ENCODE assay signal across 17 cellular contexts in the genomic region with DNA sequence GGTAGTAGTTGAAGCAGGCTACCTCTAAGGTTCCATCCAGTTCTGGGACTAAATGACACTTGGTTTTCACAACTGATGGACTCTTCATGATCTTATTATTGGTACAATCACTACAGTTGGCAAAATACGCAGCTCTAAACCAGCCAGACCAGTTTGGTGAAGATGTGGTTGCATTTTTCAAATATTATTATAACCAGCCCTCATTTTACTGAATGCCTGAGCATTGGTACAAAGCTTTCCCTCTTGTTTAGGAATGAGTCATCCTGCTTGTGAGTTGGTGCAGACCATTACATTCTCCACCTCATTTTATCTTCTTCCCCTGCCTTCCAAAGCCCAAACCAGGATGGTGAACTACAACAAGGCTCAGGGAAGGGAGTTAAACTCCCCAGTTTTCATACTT.
DNase-seq lines count a peak whose midpoint lies in the region; ATAC-seq and TF ChIP-seq lines count a peak whose summit lies in the region.
"Had no signal": no experiment of that assay in that cellular context is flagged by ENCODE, and none has a peak within 500 bp of the region (broad histone marks: within the 10 kb centered on the region; RNA-seq: fewer than 3 reads in every experiment).

No MANE protein-coding gene starts in this region.

- intact Hi-C loops in thyroid gland (cut with DNase I), result no loop called here

- DNase-seq in GM04504 (ENCODE audit: low read depth), result peak; percentile 5
- DNase-seq in NCI-H226, result peak; percentile 1
- DNase-seq in thyroid gland, result peak; percentile 55 to 63
- DNase-seq in NCI-H345 (lab: John Stamatoyannopoulos, UW), result no peak
- no peak for DNase-seq in T1000 (lab: John Stamatoyannopoulos, UW)
- DNase-seq in NCI-H524 (lab: John Stamatoyannopoulos, UW), result no peak
- DNase-seq: activated CD4-positive, alpha-beta T cell treated with anti-CD3 and anti-CD28 coated beads, Interleukin-2, amount 10 ng/mL, durations not matched to agents 24 days and 14 days; activated naive CD4-positive, alpha-beta T cell treated with anti-CD3 and anti-CD28 coated beads, Interleukin-2, amount 50 U/mL, for 16 hours; CD8-positive, alpha-beta T cell; central memory CD4-positive, alpha-beta T cell; GF-D8; immature natural killer cell; midbrain; occipital lobe; small intestine had no signal

- no peak for TF ChIP-seq CTCF in thyroid gland (IDR thresholded peaks at IDR 0.05)

- H3K9me3 ChIP-seq in thyroid gland, result no peaks in the 10 kb centered on the region
- H3K9me3 ChIP-seq: SJSA1 had no signal

- H3K4me3 ChIP-seq in thyroid gland (replicated peaks in 1 of 3), result no peak overlapping the region
- H3K4me3 ChIP-seq: SJSA1 had no signal

- WGBS in thyroid gland, 2 donors, result 27 to 33% methylated on average over 1 of the region's 1 CpG

- TF ChIP-seq POLR2A in thyroid gland (IDR thresholded peaks at IDR 0.05), result no peak

- H3K36me3 ChIP-seq in thyroid gland, result no peaks in the 10 kb centered on the region
- H3K36me3 ChIP-seq: SJSA1 had no signal

- ATAC-seq in esophagus mucosa, result peak; percentile 96
- ATAC-seq: CD8-positive, alpha-beta T cell had no signal

- no peaks in the 10 kb centered on the region for H3K27me3 ChIP-seq in thyroid gland
- H3K27me3 ChIP-seq: SJSA1 had no signal

- peak overlapping the region; percentile 43 to 60 (median 58) for H3K27ac ChIP-seq in thyroid gland
- H3K27ac ChIP-seq: SJSA1 had no signal

- H3K4me1 ChIP-seq in thyroid gland, result peaks cover 12 to 17% of the 10 kb centered on the region in 2 donors
- H3K4me1 ChIP-seq: SJSA1 had no signal

Comparison
In these comparisons a context has a peak if more than half of its experiments do, and no peak if none do; other contexts are left out.
1. DNase-seq: peak in GM04504 (single experiment), NCI-H226 (single experiment) and thyroid gland (2 of 2); none in NCI-H345 (single experiment), T1000 (single experiment) and NCI-H524 (0 of 2).